8 cellular contexts compared by ENCODE assay signal in the genomic region with DNA sequence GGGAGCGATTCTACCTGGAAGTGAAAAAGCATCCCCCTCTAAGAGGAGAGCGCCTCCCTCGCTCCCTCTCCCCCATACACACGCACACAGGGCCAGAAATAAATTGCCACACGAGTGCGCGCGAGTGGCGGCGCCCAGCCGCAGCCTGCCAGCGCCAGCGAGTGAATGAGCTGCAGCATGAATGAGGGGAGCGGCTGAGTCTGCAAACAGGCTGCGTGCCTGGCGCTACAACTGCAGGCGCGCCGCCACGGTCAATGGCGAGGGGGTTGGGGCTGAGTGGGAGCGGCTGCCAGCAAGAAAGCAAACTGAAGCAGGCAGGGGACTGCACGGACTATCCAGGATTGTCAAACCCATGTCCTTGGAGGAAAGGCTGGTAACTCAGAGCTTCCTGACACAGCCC. TPM values are rescaled to one million over a fixed set of nuclear protein-coding genes. Genes with fewer than 3 reads are reported as not detected.
DNase-seq lines count a peak whose midpoint lies in the region; ATAC-seq and TF ChIP-seq lines count a peak whose summit lies in the region.

No MANE protein-coding gene starts in this region.

- ATAC-seq in GM19324 (IDR thresholded peaks at IDR 0.05; ENCODE audit: low FRiP score, unreplicated experiment), result no peak
- ATAC-seq in GM19455 (IDR thresholded peaks at IDR 0.05; ENCODE audit: unreplicated experiment), result no peak

- H2AK5ac ChIP-seq in mesenchymal stem cell (ENCODE audit: low read length, severe bottlenecking), result no peak overlapping the region

- TF ChIP-seq CTCF in dorsolateral prefrontal cortex (IDR thresholded peaks at IDR 0.05 in 54 of 56, conservative IDR thresholded peaks at IDR 0.05 in 2 of 56; ENCODE audit: low read depth in 1 of 56, partially characterized antibody in 56 of 56), result peak in 36 of 56 donors; percentile 8 to 56 (median 28)

- intact Hi-C loops in dorsolateral prefrontal cortex (cut with DNase I), result loop anchor here in 1 of 2 donors (5.0 kb wide), 1 partner anchor 42 kb away; no protein-coding TSS in a partner anchor

- H3K27me3 ChIP-seq in dorsolateral prefrontal cortex, result peaks cover 0 to 38% (median 0%) of the 10 kb centered on the region in 45 donors
- H3K27me3 ChIP-seq in mesenchymal stem cell (ENCODE audit: control insufficient read depth in 1 of 2, insufficient read depth in 1 of 2, low read length in 2 of 2), result peaks cover 7 to 78% of the 10 kb centered on the region in 2 experiments

- peak overlapping the region; percentile 40 for H3K9ac ChIP-seq in mesenchymal stem cell (ENCODE audit: low read length)

- no peaks in the 10 kb centered on the region for H3K36me3 ChIP-seq in mesenchymal stem cell (ENCODE audit: control insufficient read depth in 1 of 2, insufficient read depth in 2 of 2, low read depth in 1 of 2, low read length in 2 of 2)

- H2BK15ac ChIP-seq in mesenchymal stem cell (ENCODE audit: low read depth, poor library complexity, severe bottlenecking), result no peak overlapping the region

- H3K4me3 ChIP-seq in dorsolateral prefrontal cortex, result peak overlapping the region; percentile 16 to 73 (median 56)
- peak overlapping the region in 1 of 2 experiments; percentile 77 for H3K4me3 ChIP-seq in mesenchymal stem cell (ENCODE audit: insufficient read depth in 1 of 2, low read depth in 1 of 2, low read length in 2 of 2)

- peaks cover 6% of the 10 kb centered on the region for H3K4me1 ChIP-seq in mesenchymal stem cell (ENCODE audit: control insufficient read depth, insufficient read depth, low read depth, low read length)

- peak overlapping the region; percentile 19 for H4K91ac ChIP-seq in mesenchymal stem cell (ENCODE audit: low read length)

- no peak overlapping the region for H2BK120ac ChIP-seq in mesenchymal stem cell (ENCODE audit: low read depth, low read length)

- no peaks in the 10 kb centered on the region for H3K9me3 ChIP-seq in mesenchymal stem cell (ENCODE audit: control insufficient read depth, low read length)

- H3K27ac ChIP-seq in dorsolateral prefrontal cortex, result peak overlapping the region in 23 of 59 donors; percentile 4 to 90 (median 51)
- no peak overlapping the region for H3K27ac ChIP-seq in mesenchymal stem cell (ENCODE audit: low read length, poor library complexity, severe bottlenecking)

- DNase-seq in EH (ENCODE audit: low read depth), result peak; percentile 70
- DNase-seq in NCI-H2227 treated with DMSO at 0.1 percent for 48 hours (lab: John Stamatoyannopoulos, UW), result peak; percentile 81
- peak; percentile 49 to 87 (median 82) for DNase-seq in dorsolateral prefrontal cortex
- peak; percentile 80 for DNase-seq in mesenchymal stem cell
- DNase-seq in KG1 (lab: John Stamatoyannopoulos, UW), result no peak
- no peak for DNase-seq in central memory CD4-positive, alpha-beta T cell

- H2AFZ ChIP-seq in mesenchymal stem cell (ENCODE audit: low read depth, low read length), result peak overlapping the region; percentile 65

- H3K23ac ChIP-seq in mesenchymal stem cell (ENCODE audit: low read length in 2 of 2), result peak overlapping the region in 1 of 2 experiments; percentile 62

- H2BK5ac ChIP-seq in mesenchymal stem cell (ENCODE audit: low read depth, low read length, poor library complexity, severe bottlenecking), result no peak overlapping the region

- peak overlapping the region; percentile 39 for H4K8ac ChIP-seq in mesenchymal stem cell (ENCODE audit: low read length)

- H2BK12ac ChIP-seq in mesenchymal stem cell (ENCODE audit: low read length in 2 of 2), result peak overlapping the region; percentile 59 to 97

- no peaks in the 10 kb centered on the region for H3K79me1 ChIP-seq in mesenchymal stem cell (replicated peaks; ENCODE audit: low read length, poor library complexity, severe bottlenecking)

- peak overlapping the region in 1 of 2 experiments; percentile 91 for H3K4ac ChIP-seq in mesenchymal stem cell (ENCODE audit: low read depth in 1 of 2, low read length in 2 of 2)

- H3K18ac ChIP-seq in mesenchymal stem cell (ENCODE audit: low read depth in 1 of 2, low read length in 2 of 2), result peak overlapping the region; percentile 80 to 81

- peak overlapping the region; percentile 76 for H3K4me2 ChIP-seq in mesenchymal stem cell (ENCODE audit: low read length, poor library complexity, severe bottlenecking)

- WGBS in mesenchymal stem cell, result 0% methylated on average over 20 of the region's 23 CpGs

- peak overlapping the region in 1 of 2 experiments; percentile 86 for H3K14ac ChIP-seq in mesenchymal stem cell (ENCODE audit: low read length in 2 of 2)

RNA-seq across cellular contexts. Expression of a gene that starts 2.2 kb away (rescaled TPM):
- 100 to 1,000 TPM in 8 of 120 experiments, 10 to 100 TPM in 112; 18.6 to 116 (median 67.4) TPM for total RNA-seq in dorsolateral prefrontal cortex
- polyA plus RNA-seq in mesenchymal stem cell (2013, experiment 1 of 2), result 12.0 TPM
- polyA plus RNA-seq in mesenchymal stem cell (2013, experiment 2 of 2), result 12.0 TPM

Comparison
In these comparisons a context has a peak if more than half of its experiments do, and no peak if none do; other contexts are left out.
1. DNase-seq: peak in EH (single experiment), NCI-H2227 treated with DMSO at 0.1 percent for 48 hours (single experiment), dorsolateral prefrontal cortex (10 of 10) and mesenchymal stem cell (single experiment); none in KG1 (single experiment) and central memory CD4-positive, alpha-beta T cell (single experiment).